ENCODE assay signal across 13 cellular contexts in the genomic region with DNA sequence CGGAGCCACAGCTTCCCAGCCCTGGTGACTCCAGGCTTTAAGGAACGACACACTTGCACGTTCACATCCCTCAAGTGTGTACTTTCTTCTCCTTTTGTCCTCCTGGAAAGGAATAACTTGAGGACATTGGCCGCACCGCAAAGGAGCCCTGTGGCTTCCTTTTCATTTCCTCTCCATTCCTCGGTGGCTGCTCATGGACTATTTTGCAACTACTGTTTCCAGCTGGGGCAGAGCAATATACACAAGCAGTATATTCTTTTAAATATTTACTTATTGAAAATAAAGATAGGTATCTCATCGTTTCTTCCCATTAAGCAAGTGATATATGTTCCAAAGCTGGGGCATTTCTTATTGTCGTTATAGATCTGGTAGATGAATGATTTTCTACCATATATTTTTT.
"Had no signal": no experiment of that assay in that cellular context is flagged by ENCODE, and none has a peak within 500 bp of the region (broad histone marks: within the 10 kb centered on the region; RNA-seq: fewer than 3 reads in every experiment).

No MANE protein-coding gene starts in this region.

- H3K27ac Mint-ChIP-seq: activated CD4-positive, alpha-beta T cell treated with anti-CD3 and anti-CD28 coated beads, Interleukin-2, amount 10 ng/mL, durations not matched to agents 7 days and 5 days; activated naive CD4-positive, alpha-beta T cell treated with anti-CD3 and anti-CD28 coated beads, Interleukin-2, amount 10 ng/mL, durations not matched to agents 7 days and 5 days; endodermal cell; naive thymus-derived CD8-positive, alpha-beta T cell; stimulated activated effector memory CD8-positive, alpha-beta T cell treated with anti-CD3 and anti-CD28 coated beads, Interleukin-12 subunit alpha, Interleukin-12 subunit beta, amount 100 ng/mL, for 72 hours had no signal

- H3K4me3 ChIP-seq: cardiac muscle cell, dorsolateral prefrontal cortex, left lung, sigmoid colon had no signal

- H3K36me3 Mint-ChIP-seq: activated naive CD4-positive, alpha-beta T cell treated with anti-CD3 and anti-CD28 coated beads, Interleukin-2, amount 10 ng/mL, durations not matched to agents 7 days and 5 days; stimulated activated effector memory CD8-positive, alpha-beta T cell treated with anti-CD3 and anti-CD28 coated beads, Interleukin-12 subunit alpha, Interleukin-12 subunit beta, amount 100 ng/mL, for 72 hours had no signal

- H3K9ac ChIP-seq: parathyroid adenoma had no signal

- H3K27me3 ChIP-seq: cardiac muscle cell, sigmoid colon had no signal

- H3K9me3 ChIP-seq: left lung had no signal

- H3K4me1 ChIP-seq: left lung, parathyroid adenoma, sigmoid colon had no signal

- ATAC-seq: left lung; naive thymus-derived CD8-positive, alpha-beta T cell; stimulated activated effector memory CD8-positive, alpha-beta T cell treated with anti-CD3 and anti-CD28 coated beads, Interleukin-12 subunit alpha, Interleukin-12 subunit beta, amount 100 ng/mL, for 72 hours had no signal

- H3K36me3 ChIP-seq: cardiac muscle cell, left lung, sigmoid colon had no signal

- H3K4me1 Mint-ChIP-seq: activated CD4-positive, alpha-beta T cell treated with anti-CD3 and anti-CD28 coated beads, Interleukin-2, amount 10 ng/mL, durations not matched to agents 7 days and 5 days; activated naive CD4-positive, alpha-beta T cell treated with anti-CD3 and anti-CD28 coated beads, Interleukin-2, amount 10 ng/mL, durations not matched to agents 7 days and 5 days; naive thymus-derived CD8-positive, alpha-beta T cell; stimulated activated effector memory CD8-positive, alpha-beta T cell treated with anti-CD3 and anti-CD28 coated beads, Interleukin-12 subunit alpha, Interleukin-12 subunit beta, amount 100 ng/mL, for 72 hours had no signal

- H3K27me3 Mint-ChIP-seq: activated CD4-positive, alpha-beta T cell treated with anti-CD3 and anti-CD28 coated beads, Interleukin-2, amount 10 ng/mL, durations not matched to agents 7 days and 5 days had no signal

- H3K4me3 Mint-ChIP-seq: activated CD4-positive, alpha-beta T cell treated with anti-CD3 and anti-CD28 coated beads, Interleukin-2, amount 10 ng/mL, durations not matched to agents 7 days and 5 days; activated naive CD4-positive, alpha-beta T cell treated with anti-CD3 and anti-CD28 coated beads, Interleukin-2, amount 10 ng/mL, durations not matched to agents 7 days and 5 days; endodermal cell; naive thymus-derived CD8-positive, alpha-beta T cell; stimulated activated effector memory CD8-positive, alpha-beta T cell treated with anti-CD3 and anti-CD28 coated beads, Interleukin-12 subunit alpha, Interleukin-12 subunit beta, amount 100 ng/mL, for 72 hours had no signal

- H3K27ac ChIP-seq: cardiac muscle cell, dorsolateral prefrontal cortex, left lung, parathyroid adenoma, sigmoid colon had no signal

- H3K9me3 Mint-ChIP-seq: activated CD4-positive, alpha-beta T cell treated with anti-CD3 and anti-CD28 coated beads, Interleukin-2, amount 10 ng/mL, durations not matched to agents 7 days and 5 days; activated naive CD4-positive, alpha-beta T cell treated with anti-CD3 and anti-CD28 coated beads, Interleukin-2, amount 10 ng/mL, durations not matched to agents 7 days and 5 days; stimulated activated effector memory CD8-positive, alpha-beta T cell treated with anti-CD3 and anti-CD28 coated beads, Interleukin-12 subunit alpha, Interleukin-12 subunit beta, amount 100 ng/mL, for 72 hours had no signal

- DNase-seq: activated CD4-positive, alpha-beta T cell treated with anti-CD3 and anti-CD28 coated beads, Interleukin-2, amount 10 ng/mL, durations not matched to agents 7 days and 5 days; activated naive CD4-positive, alpha-beta T cell treated with anti-CD3 and anti-CD28 coated beads, Interleukin-2, amount 10 ng/mL, durations not matched to agents 7 days and 5 days; dorsolateral prefrontal cortex; endodermal cell; erythroblast; left lung; naive thymus-derived CD8-positive, alpha-beta T cell; sigmoid colon; stimulated activated CD4-positive, alpha-beta T cell treated with anti-CD3 and anti-CD28 coated beads, Interleukin-1b, Interleukin-23, amount 100 ng/mL, for 48 hours; T-helper 2 cell had no signal
